ENCODE assay signal across 8 cellular contexts in genomic region chr2:124804014-124804940, GRCh38.
DNase-seq lines count a peak whose midpoint lies in the region; ATAC-seq and TF ChIP-seq lines count a peak whose summit lies in the region.

No MANE protein-coding gene starts in this region.

- in situ Hi-C loops in GM13976 (cut with MboI; ENCODE audit: low sequenced_read_pairs, unreplicated experiment): no loop called here

- 33 to 49% methylated on average over 5 of the region's 5 CpGs for WGBS in esophagus squamous epithelium, 2 donors

- ATAC-seq in HG03060 (IDR thresholded peaks at IDR 0.05; ENCODE audit: low read depth, unreplicated experiment): peak; percentile 70

- TF ChIP-seq CTCF in AG09309 (IDR thresholded peaks at IDR 0.05; ENCODE audit: control insufficient read depth, insufficient read depth, low read depth, low read length, missing control alignments): peak; percentile 37
- peak; percentile 58 for TF ChIP-seq CTCF in GM13976 (IDR thresholded peaks at IDR 0.05; ENCODE audit: borderline replicate concordance, control extremely low read depth, extremely low read depth, insufficient read depth, missing control alignments)
- peak; percentile 88 for TF ChIP-seq CTCF in OCI-LY7 (conservative IDR thresholded peaks at IDR 0.05; ENCODE audit: low read length)
- peak; percentile 39 for TF ChIP-seq CTCF in fibroblast of the aortic adventitia (IDR thresholded peaks at IDR 0.05; ENCODE audit: insufficient read depth, low read length)
- peak in 1 of 6 experiments; percentile 24 for TF ChIP-seq CTCF in esophagus squamous epithelium (IDR thresholded peaks at IDR 0.05)

- no peaks in the 10 kb centered on the region for H3K79me2 ChIP-seq in OCI-LY7 (ENCODE audit: insufficient read depth, low read depth, low read length)

- TF ChIP-seq POLR2A in esophagus squamous epithelium (IDR thresholded peaks at IDR 0.05): no peak

- H3K27me3 ChIP-seq in esophagus squamous epithelium: no peaks in the 10 kb centered on the region

- POLR2A ChIA-PET in OCI-LY7 (lab: Charles Lee): interaction anchor here (1.2 kb wide), 1 partner anchor 11 kb away, joined by 4 read pairs; no protein-coding TSS in a partner anchor

- H3K36me3 ChIP-seq in OCI-LY7 (ENCODE audit: insufficient read depth, low read length): no peaks in the 10 kb centered on the region
- H3K36me3 ChIP-seq in esophagus squamous epithelium: no peaks in the 10 kb centered on the region

- no peak overlapping the region for H3K4me3 ChIP-seq in AG09309 (ENCODE audit: control insufficient read depth, low read depth, low read length)
- no peak overlapping the region for H3K4me3 ChIP-seq in OCI-LY7 (ENCODE audit: low read depth, low read length, poor library complexity, severe bottlenecking)
- H3K4me3 ChIP-seq in fibroblast of the aortic adventitia (ENCODE audit: low read depth, low read length): no peak overlapping the region
- H3K4me3 ChIP-seq in esophagus squamous epithelium: no peak overlapping the region

- intact Hi-C loops in OCI-LY7 (cut with micrococcal nuclease; ENCODE audit: unreplicated experiment): no loop called here
- intact Hi-C loops in esophagus squamous epithelium (cut with DNase I): no loop called here

- no peak overlapping the region for H2AFZ ChIP-seq in OCI-LY7 (ENCODE audit: low read length)

- H4K20me1 ChIP-seq in OCI-LY7 (ENCODE audit: insufficient read depth, low read length): no peaks in the 10 kb centered on the region

- H3K27ac ChIP-seq in OCI-LY7 (ENCODE audit: low read depth, low read length, poor library complexity, severe bottlenecking): no peak overlapping the region
- no peak overlapping the region for H3K27ac ChIP-seq in esophagus squamous epithelium

- H3K9me2 ChIP-seq in OCI-LY7 (ENCODE audit: insufficient read depth, low read length): no peaks in the 10 kb centered on the region

- no TSS peak for BruUV-seq in OCI-LY7 (replicated peaks; lab: Mats Ljungman, UMichigan)

- H3K4me2 ChIP-seq in OCI-LY7 (ENCODE audit: low read length): no peak overlapping the region

- CTCF ChIA-PET in OCI-LY7 (lab: Charles Lee; ENCODE audit: unreplicated experiment): no interaction called here

- no peak for DNase-seq in AG09309 (ENCODE audit: low read depth)
- peak; percentile 37 for DNase-seq in GM13976 (ENCODE audit: low spot score)
- peak; percentile 56 for DNase-seq in OCI-LY7 (ENCODE audit: low spot score)
- peak; percentile 30 for DNase-seq in fibroblast of the aortic adventitia (ENCODE audit: low read depth)
- DNase-seq in renal cortical epithelial cell (ENCODE audit: low read depth): peak; percentile 63
- no peak for DNase-seq in stimulated activated naive CD4-positive, alpha-beta T cell (lab: John Stamatoyannopoulos, UW)
- DNase-seq in esophagus squamous epithelium (lab: John Stamatoyannopoulos, UW): no peak

- no peaks in the 10 kb centered on the region for H3K4me1 ChIP-seq in OCI-LY7 (ENCODE audit: insufficient read depth, low read length, poor library complexity, severe bottlenecking)
- no peaks in the 10 kb centered on the region for H3K4me1 ChIP-seq in esophagus squamous epithelium

- H3K9me3 ChIP-seq in OCI-LY7 (ENCODE audit: low read length): no peaks in the 10 kb centered on the region
- no peaks in the 10 kb centered on the region for H3K9me3 ChIP-seq in esophagus squamous epithelium

Comparison
In these comparisons a context has a peak if more than half of its experiments do, and no peak if none do; other contexts are left out.
1. DNase-seq: peak in GM13976 (single experiment), OCI-LY7 (single experiment), fibroblast of the aortic adventitia (single experiment) and renal cortical epithelial cell (single experiment); none in AG09309 (single experiment), stimulated activated naive CD4-positive, alpha-beta T cell (0 of 6) and esophagus squamous epithelium (single experiment).